Comparison of ENCODE assay signal across 13 cellular contexts in genomic region chr9:27340876-27341540, GRCh38. TPM values are rescaled to one million over a fixed set of nuclear protein-coding genes. Genes with fewer than 3 reads are reported as not detected.
DNase-seq lines count a peak whose midpoint lies in the region; ATAC-seq and TF ChIP-seq lines count a peak whose summit lies in the region.
"Had no signal": no experiment of that assay in that cellular context is flagged by ENCODE, and none has a peak within 500 bp of the region (broad histone marks: within the 10 kb centered on the region; RNA-seq: fewer than 3 reads in every experiment).

No MANE protein-coding gene starts in this region.

- no peak overlapping the region for H3K27ac ChIP-seq in H9 (ENCODE audit: insufficient read length, low read depth, low read length)
- H3K27ac ChIP-seq in coronary artery = peak overlapping the region; percentile 22 to 83
- peak overlapping the region; percentile 92 for H3K27ac ChIP-seq in substantia nigra (ENCODE audit: low read depth, low read length, poor library complexity, severe bottlenecking)

- no peak overlapping the region for H3K4ac ChIP-seq in H9 (ENCODE audit: low read depth, low read length)

- H3K4me3 ChIP-seq in coronary artery = no peak overlapping the region

- H3K18ac ChIP-seq in H9 (ENCODE audit: insufficient read length, low read depth, low read length) = no peak overlapping the region

- H3K4me1 Mint-ChIP-seq in H9 = peaks cover 26 to 44% of the 10 kb centered on the region in 2 experiments
- H3K4me1 Mint-ChIP-seq in memory B cell = peaks cover 15% of the 10 kb centered on the region
- H3K4me1 Mint-ChIP-seq: activated CD4-positive, alpha-beta T cell treated with anti-CD3 and anti-CD28 coated beads, Interleukin-2, amount 10 ng/mL, durations not matched to agents 7 days and 5 days had no signal

- no CpG with 5 or more reads among the region's 8 CpGs for WGBS in H9 (ENCODE audit: extremely low coverage, insufficient read length, low lambda C conversion rate)

- H2BK12ac ChIP-seq in H9 (ENCODE audit: insufficient read length, low read depth, low read length) = no peak overlapping the region

- H3K36me3 Mint-ChIP-seq in H9 (ENCODE audit: insufficient read depth in 1 of 3, low read depth in 3 of 3) (peaks cover 10 to 16% (median 16%) of the 10 kb centered on the region in 3 experiments), memory B cell (peaks cover 5% of the 10 kb centered on the region)
- H3K36me3 Mint-ChIP-seq: naive thymus-derived CD8-positive, alpha-beta T cell had no signal

- no peak overlapping the region for H4K8ac ChIP-seq in H9 (replicated peaks; ENCODE audit: insufficient read length, low read depth, low read length)

- H3K27ac Mint-ChIP-seq in H9 = peak overlapping the region in 2 of 3 experiments; percentile 62 to 81; a peak in 2 of 7 replicates
- peak overlapping the region; percentile 20 for H3K27ac Mint-ChIP-seq in memory B cell
- H3K27ac Mint-ChIP-seq: activated CD4-positive, alpha-beta T cell treated with anti-CD3 and anti-CD28 coated beads, Interleukin-2, amount 10 ng/mL, durations not matched to agents 7 days and 5 days; B cell; naive thymus-derived CD8-positive, alpha-beta T cell had no signal

- peaks cover 11% of the 10 kb centered on the region for H3K4me1 ChIP-seq in H9 (ENCODE audit: insufficient read depth, low read length)

- 0 out of 2 replicates have a peak overlapping the region, but pooled peaks have one; percentile 43 for H3K14ac ChIP-seq in H9 (ENCODE audit: insufficient read depth, low read length)

- H3K9me3 Mint-ChIP-seq in H9 (peaks cover 12 to 14% of the 10 kb centered on the region in 2 experiments), memory B cell (no peaks in the 10 kb centered on the region)
- H3K9me3 Mint-ChIP-seq: activated CD4-positive, alpha-beta T cell treated with anti-CD3 and anti-CD28 coated beads, Interleukin-2, amount 10 ng/mL, durations not matched to agents 7 days and 5 days had no signal

- no peak for TF ChIP-seq CTCF in H9 (conservative IDR thresholded peaks at IDR 0.05)
- TF ChIP-seq CTCF in coronary artery (IDR thresholded peaks at IDR 0.05) = no peak

- no peak overlapping the region for H4K91ac ChIP-seq in H9 (ENCODE audit: insufficient read length, low read depth, low read length)

- H3K4me3 Mint-ChIP-seq in H9 (no peak overlapping the region), memory B cell (no peak overlapping the region)
- H3K4me3 Mint-ChIP-seq: activated CD4-positive, alpha-beta T cell treated with anti-CD3 and anti-CD28 coated beads, Interleukin-2, amount 10 ng/mL, durations not matched to agents 7 days and 5 days; B cell; naive thymus-derived CD8-positive, alpha-beta T cell had no signal

- no peak overlapping the region for H2BK5ac ChIP-seq in H9 (ENCODE audit: insufficient read length, low read length)

- DNase-seq in H9 (no peak), coronary artery (ENCODE audit: low spot score) (no peak), memory B cell (ENCODE audit: low spot score in 2 of 2) (no peak), substantia nigra (lab: John Stamatoyannopoulos, UW) (peak in 3 of 49 donors; percentile 26 to 43 (median 27)), NCI-H1092 treated with DMSO at 0.1 percent for 48 hours (lab: John Stamatoyannopoulos, UW) (no peak), activated T-cell treated with anti-CD3 and anti-CD28 coated beads for 4 hours (no peak)
- DNase-seq in activated CD4-positive, alpha-beta T cell treated with anti-CD3 and anti-CD28 coated beads, Interleukin-2, amount 50 U/mL, for 1 hour = no peak
- DNase-seq: activated CD4-positive, alpha-beta T cell treated with anti-CD3 and anti-CD28 coated beads, Interleukin-2, amount 10 ng/mL, durations not matched to agents 7 days and 5 days; naive thymus-derived CD8-positive, alpha-beta T cell; NCI-H187 treated with DMSO at 0.1 percent for 48 hours had no signal

- H3K27me3 ChIP-seq in H9 (ENCODE audit: insufficient read depth, low read length) = no peaks in the 10 kb centered on the region

- H2AK5ac ChIP-seq in H9 (ENCODE audit: insufficient read length, low read length) = no peak overlapping the region

- no peak overlapping the region for H4K5ac ChIP-seq in H9 (ENCODE audit: insufficient read length, low read depth, low read length)

- no peaks in the 10 kb centered on the region for H3K23me2 ChIP-seq in H9 (ENCODE audit: insufficient read length, low read depth, low read length, poor library complexity, severe bottlenecking)

- H3T11ph ChIP-seq in H9 (ENCODE audit: low read length) = no peak overlapping the region

- H3K9me3 ChIP-seq in H9 (ENCODE audit: control insufficient read depth, low read depth, low read length) = no peaks in the 10 kb centered on the region

- H2AFZ ChIP-seq in H9 (ENCODE audit: low read length) = no peak overlapping the region

- no peak overlapping the region for H2BK15ac ChIP-seq in H9 (ENCODE audit: low read depth, low read length)

- ATAC-seq in memory B cell (ENCODE audit: low read depth) (no peak), GM21381 (IDR thresholded peaks at IDR 0.05; ENCODE audit: unreplicated experiment) (no peak)
- ATAC-seq: naive thymus-derived CD8-positive, alpha-beta T cell had no signal

- H3K79me1 ChIP-seq in H9 (ENCODE audit: insufficient read depth, low read depth, low read length, poor library complexity, severe bottlenecking) = no peaks in the 10 kb centered on the region

- H3K9ac ChIP-seq in H9 (ENCODE audit: extremely low read depth, insufficient read length, low read length) = no peak overlapping the region

- no peak overlapping the region for H3K56ac ChIP-seq in H9 (ENCODE audit: insufficient read length, low read depth, low read length)

- H3K23ac ChIP-seq in H9 (ENCODE audit: insufficient read length, low read depth, low read length) = no peak overlapping the region

- no peaks in the 10 kb centered on the region for H3K79me2 ChIP-seq in H9 (ENCODE audit: insufficient read depth, low read length)

- H2BK20ac ChIP-seq in H9 (ENCODE audit: low read depth, low read length, poor library complexity, severe bottlenecking) = no peak overlapping the region

- no peaks in the 10 kb centered on the region for H4K20me1 ChIP-seq in H9 (ENCODE audit: control insufficient read depth, insufficient read depth, insufficient read length)

- no peak overlapping the region for H3K4me2 ChIP-seq in H9 (ENCODE audit: insufficient read depth, insufficient read length, low read length)

- no peak overlapping the region for H2BK120ac ChIP-seq in H9 (ENCODE audit: low read depth, low read length, poor library complexity, severe bottlenecking)

- H3K27me3 Mint-ChIP-seq in H9 (ENCODE audit: low read depth) (no peaks in the 10 kb centered on the region), memory B cell (no peaks in the 10 kb centered on the region)
- H3K27me3 Mint-ChIP-seq: activated CD4-positive, alpha-beta T cell treated with anti-CD3 and anti-CD28 coated beads, Interleukin-2, amount 10 ng/mL, durations not matched to agents 7 days and 5 days; B cell; naive thymus-derived CD8-positive, alpha-beta T cell had no signal

RNA-seq across cellular contexts. Expression of gene EQTN, which starts 44.1 kb away (rescaled TPM):
- total RNA-seq in H9 (2021) = not detected in 2 replicates
- total RNA-seq: activated CD4-positive, alpha-beta T cell treated with anti-CD3 and anti-CD28 coated beads, Interleukin-2, amount 10 ng/mL, durations not matched to agents 7 days and 5 days; B cell; fibroblast of lung; naive thymus-derived CD8-positive, alpha-beta T cell had no signal
